ENCODE assay signal across 1 cellular context in the genomic region with DNA sequence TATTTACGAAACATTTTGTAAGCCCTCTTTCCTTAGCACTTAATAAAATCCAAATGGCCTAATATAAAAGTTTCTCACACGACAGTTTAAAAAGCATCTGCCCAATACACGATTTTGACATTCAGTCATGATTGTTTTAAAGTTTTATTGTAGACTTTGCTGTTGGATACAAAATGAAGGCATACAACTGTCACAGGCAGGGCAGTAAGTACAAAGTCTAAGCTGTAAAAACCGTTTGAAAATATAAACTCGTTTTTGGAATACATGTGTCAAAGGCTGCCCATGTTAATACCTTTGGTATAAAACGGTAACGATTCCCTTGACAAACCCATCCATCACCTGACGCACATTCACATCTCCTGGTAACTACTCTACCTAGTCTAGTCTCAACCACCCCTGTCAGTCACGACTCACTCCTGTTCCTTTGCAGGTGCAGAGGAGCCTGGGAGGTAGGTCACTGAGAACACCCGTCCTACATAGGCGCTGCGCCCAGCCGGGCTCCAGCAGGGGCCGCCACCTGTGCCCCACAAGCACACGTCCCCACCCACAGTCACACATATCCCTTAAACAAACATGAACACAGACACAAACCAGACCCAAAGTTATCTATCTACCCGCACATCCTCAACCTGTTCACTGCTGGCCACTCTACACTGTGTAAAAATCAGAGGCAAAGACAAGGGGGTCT.
TF ChIP-seq lines count a peak whose summit lies in the region.

No MANE protein-coding gene starts in this region.

TF ChIP-seq in SK-N-SH treated with all-trans-retinoic acid at 6 μM for 48 hours, 23 proteins besides CTCF, POLR2A, EP300 and RAD21 (continued from another document):
- TF ChIP-seq, protein P1, sequence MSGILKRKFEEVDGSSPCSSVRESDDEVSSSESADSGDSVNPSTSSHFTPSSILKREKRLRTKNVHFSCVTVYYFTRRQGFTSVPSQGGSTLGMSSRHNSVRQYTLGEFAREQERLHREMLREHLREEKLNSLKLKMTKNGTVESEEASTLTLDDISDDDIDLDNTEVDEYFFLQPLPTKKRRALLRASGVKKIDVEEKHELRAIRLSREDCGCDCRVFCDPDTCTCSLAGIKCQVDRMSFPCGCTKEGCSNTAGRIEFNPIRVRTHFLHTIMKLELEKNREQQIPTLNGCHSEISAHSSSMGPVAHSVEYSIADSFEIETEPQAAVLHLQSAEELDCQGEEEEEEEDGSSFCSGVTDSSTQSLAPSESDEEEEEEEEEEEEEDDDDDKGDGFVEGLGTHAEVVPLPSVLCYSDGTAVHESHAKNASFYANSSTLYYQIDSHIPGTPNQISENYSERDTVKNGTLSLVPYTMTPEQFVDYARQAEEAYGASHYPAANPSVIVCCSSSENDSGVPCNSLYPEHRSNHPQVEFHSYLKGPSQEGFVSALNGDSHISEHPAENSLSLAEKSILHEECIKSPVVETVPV (CRISPR knock-in tag; IDR thresholded peaks at IDR 0.05): no peak
- TF ChIP-seq, protein P2, sequence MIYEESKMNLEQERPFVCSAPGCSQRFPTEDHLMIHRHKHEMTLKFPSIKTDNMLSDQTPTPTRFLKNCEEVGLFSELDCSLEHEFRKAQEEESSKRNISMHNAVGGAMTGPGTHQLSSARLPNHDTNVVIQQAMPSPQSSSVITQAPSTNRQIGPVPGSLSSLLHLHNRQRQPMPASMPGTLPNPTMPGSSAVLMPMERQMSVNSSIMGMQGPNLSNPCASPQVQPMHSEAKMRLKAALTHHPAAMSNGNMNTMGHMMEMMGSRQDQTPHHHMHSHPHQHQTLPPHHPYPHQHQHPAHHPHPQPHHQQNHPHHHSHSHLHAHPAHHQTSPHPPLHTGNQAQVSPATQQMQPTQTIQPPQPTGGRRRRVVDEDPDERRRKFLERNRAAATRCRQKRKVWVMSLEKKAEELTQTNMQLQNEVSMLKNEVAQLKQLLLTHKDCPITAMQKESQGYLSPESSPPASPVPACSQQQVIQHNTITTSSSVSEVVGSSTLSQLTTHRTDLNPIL (CRISPR knock-in tag; IDR thresholded peaks at IDR 0.05; ENCODE audit: low read depth): no peak
